ENCODE assay signal across 8 cellular contexts in the genomic region with DNA sequence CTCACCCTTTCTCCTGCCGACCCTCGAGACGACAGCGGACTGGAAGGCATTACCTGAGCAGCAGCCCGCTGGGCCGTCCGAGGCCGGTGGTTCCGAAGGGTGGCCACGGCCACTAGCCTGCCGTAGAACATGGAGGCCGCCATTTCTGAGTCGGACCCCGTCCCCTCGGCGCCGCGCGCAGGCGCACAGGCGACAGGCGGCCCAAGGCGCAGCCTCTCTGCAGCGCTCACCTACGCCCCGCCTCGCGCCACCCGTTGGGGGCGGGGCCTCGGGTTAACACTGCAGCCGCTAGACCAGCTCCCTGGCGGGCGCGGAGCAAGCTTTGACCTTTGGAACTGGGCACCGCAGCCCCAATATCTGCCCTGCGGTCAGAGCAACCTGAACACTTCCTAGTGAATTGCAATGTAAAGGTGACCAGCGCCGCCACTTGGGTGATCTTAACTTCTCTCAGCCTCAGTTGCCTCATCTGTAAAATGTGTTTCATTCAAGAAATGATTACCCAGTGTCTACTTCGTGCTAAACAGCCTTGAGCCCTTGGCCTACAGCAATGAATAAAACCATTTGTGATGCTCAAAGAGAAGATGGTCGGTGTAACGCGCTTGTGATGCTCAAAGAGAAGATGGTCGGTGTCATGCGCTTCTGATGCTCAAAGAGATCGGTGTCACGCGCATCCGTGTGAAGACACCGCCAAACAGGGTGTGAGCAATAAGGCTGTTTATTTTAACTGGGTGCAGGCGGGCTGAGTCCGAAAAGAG. TPM values are rescaled to one million over a fixed set of nuclear protein-coding genes. Genes with fewer than 3 reads are reported as not detected.
DNase-seq lines count a peak whose midpoint lies in the region; ATAC-seq and TF ChIP-seq lines count a peak whose summit lies in the region.

A gene (minus strand): TSS at position 147 of the 755 bp plus-strand sequence. CDS start 4 bp downstream, at position 143.

- H3K4me3 ChIP-seq in upper lobe of right lung: peak within 1 kb of the TSS; percentile 99

- TF ChIP-seq CTCF in GM13977 (IDR thresholded peaks at IDR 0.05; ENCODE audit: extremely low read depth, insufficient read depth, missing control alignments) (no peak), progenitor cell of endocrine pancreas (IDR thresholded peaks at IDR 0.05; ENCODE audit: unreplicated experiment) (no peak), upper lobe of right lung (IDR thresholded peaks at IDR 0.05) (no peak)

- ATAC-seq in HG02852 (IDR thresholded peaks at IDR 0.05; ENCODE audit: unreplicated experiment) (peak; percentile 99), left cardiac atrium (peak; percentile 100), upper lobe of right lung (peak; percentile 100)

- in situ Hi-C loops in GM13977 (cut with MboI; ENCODE audit: low pct_unique_long_range_greater_than_20kb, low sequenced_read_pairs, unreplicated experiment): no loop called here

- DNase-seq in GM13977 (ENCODE audit: low spot score) (peak; percentile 97), NCI-H146 (lab: John Stamatoyannopoulos, UW) (peak; percentile 91), amniotic epithelial cell (ENCODE audit: low read depth) (peak; percentile 71), left cardiac atrium (peak; percentile 94), progenitor cell of endocrine pancreas (ENCODE audit: low spot score, unreplicated experiment) (peak; percentile 94), upper lobe of right lung (peak; percentile 96)

- no peaks in the 10 kb centered on the region for H3K27me3 ChIP-seq in upper lobe of right lung

- H3K4me1 ChIP-seq in upper lobe of right lung: peaks cover 13% of the 10 kb centered on the region

- no peaks in the 10 kb centered on the region for H3K27me3 Mint-ChIP-seq in progenitor cell of endocrine pancreas

- H3K4me1 Mint-ChIP-seq in progenitor cell of endocrine pancreas (ENCODE audit: low read depth): peaks cover 32% of the 10 kb centered on the region

- intact Hi-C loops in T-helper 1 cell treated with Interleukin-12 subunit alpha and Interleukin-12 subunit beta and Interleukin-4 antibody, amounts not matched to agents 30 ng/mL and 1 ng/mL, for 36 hours (cut with micrococcal nuclease): loop anchor here (1.0 to 10.0 kb wide), 8 partner anchors 37 to 1933 kb away; a partner anchor contains a TSS
- intact Hi-C loops in left cardiac atrium (cut with DNase I) (no loop called here), upper lobe of right lung (cut with DNase I) (no loop called here)

- peak within 1 kb of the TSS; percentile 96 for H3K4me3 Mint-ChIP-seq in progenitor cell of endocrine pancreas (ENCODE audit: low read depth)

- H3K9me3 Mint-ChIP-seq in progenitor cell of endocrine pancreas (ENCODE audit: low read depth): no peaks in the 10 kb centered on the region

- H3K27ac ChIP-seq in upper lobe of right lung: peak within 1 kb of the TSS; percentile 85

- H3K36me3 Mint-ChIP-seq in progenitor cell of endocrine pancreas (ENCODE audit: insufficient read depth): peaks cover 3% of the 10 kb centered on the region

- H3K9me3 ChIP-seq in upper lobe of right lung: no peaks in the 10 kb centered on the region

- peaks cover 4% of the 10 kb centered on the region for H3K36me3 ChIP-seq in upper lobe of right lung

- peak within 1 kb of the TSS; percentile 96 for H3K27ac Mint-ChIP-seq in progenitor cell of endocrine pancreas

RNA-seq across cellular contexts. Expression of the gene that starts here (rescaled TPM):
- 40.2 and 40.4 TPM in 2 replicates for total RNA-seq in T-helper 1 cell treated with Interleukin-12 subunit alpha and Interleukin-12 subunit beta and Interleukin-4 antibody, amounts not matched to agents 30 ng/mL and 1 ng/mL, for 36 hours
- total RNA-seq in left cardiac atrium (100 to 1,000 TPM in 1 of 2 donors, 10 to 100 TPM in 1; 86.1 to 100 TPM), progenitor cell of endocrine pancreas (54.4 and 56.9 TPM in 2 replicates), upper lobe of right lung (34.9 TPM)

Comparison
In these comparisons a context has a peak if more than half of its experiments do, and no peak if none do; other contexts are left out.
1. Peak in every context shown above with its lines: DNase-seq, ATAC-seq, H3K4me3 ChIP-seq and H3K27ac ChIP-seq.